ENCODE assay signal across 19 cellular contexts in the genomic region with DNA sequence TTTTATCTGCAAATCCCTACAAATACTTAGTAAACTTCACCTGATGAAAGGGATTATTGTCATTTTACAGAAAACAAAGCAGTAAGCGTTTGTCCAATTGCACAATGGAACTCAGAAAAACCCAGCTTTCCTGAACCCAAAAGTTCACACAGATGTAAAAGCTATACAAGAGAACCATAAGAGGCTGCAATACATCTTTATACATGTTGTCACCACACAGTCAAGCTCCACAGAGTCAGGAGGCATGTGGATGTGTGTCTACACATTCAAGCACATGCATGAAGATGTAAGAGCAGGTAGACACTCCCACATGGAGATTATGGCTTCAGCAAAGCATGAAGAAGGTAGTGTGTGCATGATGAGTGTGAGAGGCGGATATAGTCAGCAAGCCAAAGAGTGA.
A peak's percentile ranks its signal among the peaks of the same experiment; 100 is the strongest.
DNase-seq lines count a peak whose midpoint lies in the region; ATAC-seq, FAIRE-seq and TF ChIP-seq lines count a peak whose summit lies in the region.
"Had no signal": no experiment of that assay in that cellular context is flagged by ENCODE, and none has a peak within 500 bp of the region (broad histone marks: within the 10 kb centered on the region; RNA-seq: fewer than 3 reads in every experiment).

No MANE protein-coding gene starts in this region.

- H3K4me3 Mint-ChIP-seq in Caco-2 (ENCODE audit: unreplicated experiment) (peak overlapping the region; percentile 14), mesothelial cell of epicardium (no peak overlapping the region)
- no peak overlapping the region for H3K4me3 Mint-ChIP-seq in CD4-positive, alpha-beta T cell
- H3K4me3 Mint-ChIP-seq in activated CD4-positive, alpha-beta memory T cell treated with anti-CD3 and anti-CD28 coated beads for 36 hours = no peak overlapping the region
- H3K4me3 Mint-ChIP-seq: CD4-positive, alpha-beta memory T cell had no signal

- H3K9me3 Mint-ChIP-seq in Caco-2 (ENCODE audit: unreplicated experiment) = no peaks in the 10 kb centered on the region
- H3K9me3 Mint-ChIP-seq in mesothelial cell of epicardium = no peaks in the 10 kb centered on the region
- H3K9me3 Mint-ChIP-seq in CD4-positive, alpha-beta T cell = no peaks in the 10 kb centered on the region
- H3K9me3 Mint-ChIP-seq in activated CD4-positive, alpha-beta memory T cell treated with anti-CD3 and anti-CD28 coated beads for 36 hours = no peaks in the 10 kb centered on the region
- H3K9me3 Mint-ChIP-seq: CD4-positive, alpha-beta memory T cell had no signal

- H3K4me1 ChIP-seq in Caco-2 = peaks cover 23% of the 10 kb centered on the region

- H3K36me3 Mint-ChIP-seq in Caco-2 (ENCODE audit: insufficient read depth, unreplicated experiment) = no peaks in the 10 kb centered on the region
- no peaks in the 10 kb centered on the region for H3K36me3 Mint-ChIP-seq in mesothelial cell of epicardium
- H3K36me3 Mint-ChIP-seq in CD4-positive, alpha-beta T cell (ENCODE audit: low read depth) = no peaks in the 10 kb centered on the region
- no peaks in the 10 kb centered on the region for H3K36me3 Mint-ChIP-seq in activated CD4-positive, alpha-beta memory T cell treated with anti-CD3 and anti-CD28 coated beads for 36 hours
- H3K36me3 Mint-ChIP-seq: CD4-positive, alpha-beta memory T cell had no signal

- peak in 1 of 2 experiments; percentile 16 for DNase-seq in Caco-2
- no peak for DNase-seq in SK-N-MC (ENCODE audit: low read depth, low spot score)
- DNase-seq in mesothelial cell of epicardium (ENCODE audit: low spot score in 2 of 2, unreplicated experiment in 2 of 2) = no peak
- DNase-seq in GM19239 (ENCODE audit: insufficient read length, low spot score) = no peak
- DNase-seq in CD4-positive, alpha-beta T cell = no peak
- no peak for DNase-seq in amygdala (lab: John Stamatoyannopoulos, UW)
- no peak for DNase-seq in activated CD4-positive, alpha-beta memory T cell treated with anti-CD3 and anti-CD28 coated beads for 36 hours
- DNase-seq: CD4-positive, alpha-beta memory T cell; DMS153; GDM1; MM.1S; NCI-H1092 treated with DMSO at 0.1 percent for 48 hours; NCI-H1436 treated with DMSO at 0.1 percent for 48 hours; NCI-H1930; NCI-H2227 treated with DMSO at 0.1 percent for 48 hours; NCI-H82; Peyer's patch had no signal

- CTCF ChIA-PET in Caco-2 (lab: Charles Lee) = interaction anchor here (0.9 to 1.3 kb wide), 4 partner anchors 17 to 749 kb away, joined by 3 to 6 read pairs (median 5); a partner anchor contains a TSS
- CTCF ChIA-PET in CD4-positive, alpha-beta T cell (lab: Charles Lee) = no interaction called here
- CTCF ChIA-PET in activated CD4-positive, alpha-beta memory T cell treated with anti-CD3 and anti-CD28 coated beads for 36 hours (lab: Charles Lee) = no interaction called here

- H3K27me3 Mint-ChIP-seq in Caco-2 (ENCODE audit: insufficient read depth, unreplicated experiment) (no peaks in the 10 kb centered on the region), mesothelial cell of epicardium (ENCODE audit: low read depth) (no peaks in the 10 kb centered on the region)
- peaks cover 7% of the 10 kb centered on the region for H3K27me3 Mint-ChIP-seq in CD4-positive, alpha-beta T cell
- H3K27me3 Mint-ChIP-seq in activated CD4-positive, alpha-beta memory T cell treated with anti-CD3 and anti-CD28 coated beads for 36 hours = peaks cover 2% of the 10 kb centered on the region

- H3K27ac Mint-ChIP-seq in Caco-2 (ENCODE audit: unreplicated experiment) = peak overlapping the region; percentile 34
- H3K27ac Mint-ChIP-seq in mesothelial cell of epicardium = peak overlapping the region; percentile 47
- no peak overlapping the region for H3K27ac Mint-ChIP-seq in CD4-positive, alpha-beta T cell
- no peak overlapping the region for H3K27ac Mint-ChIP-seq in activated CD4-positive, alpha-beta memory T cell treated with anti-CD3 and anti-CD28 coated beads for 36 hours
- H3K27ac Mint-ChIP-seq: CD4-positive, alpha-beta memory T cell had no signal

- H3K27ac ChIP-seq in 22Rv1 (peak overlapping the region; percentile 30), SK-N-MC (0 out of 2 replicates have a peak overlapping the region, but pooled peaks have one; percentile 15)
- H3K27ac ChIP-seq in CD4-positive, alpha-beta T cell (ENCODE audit: low read depth, low read length) = no peak overlapping the region
- H3K27ac ChIP-seq: Peyer's patch had no signal

- TF ChIP-seq CTCF in 22Rv1 (IDR thresholded peaks at IDR 0.05) (no peak), Caco-2 (IDR thresholded peaks at IDR 0.05; ENCODE audit: insufficient read depth in 1 of 2, low read depth in 1 of 2, low read length in 1 of 2, severe bottlenecking in 1 of 2, unreplicated experiment in 1 of 2) (no peak), mesothelial cell of epicardium (IDR thresholded peaks at IDR 0.05; ENCODE audit: unreplicated experiment) (no peak)
- no peak for TF ChIP-seq CTCF in CD4-positive, alpha-beta T cell (IDR thresholded peaks at IDR 0.05)

- intact Hi-C loops in Caco-2 (cut with micrococcal nuclease; ENCODE audit: unreplicated experiment) = no loop called here
- intact Hi-C loops in CD4-positive, alpha-beta T cell (cut with DNase I, micrococcal nuclease) = no loop called here
- intact Hi-C loops in activated CD4-positive, alpha-beta memory T cell treated with anti-CD3 and anti-CD28 coated beads for 36 hours (cut with micrococcal nuclease) = no loop called here

- ATAC-seq in CD4-positive, alpha-beta T cell (ENCODE audit: poor library complexity) = no peak

- H3K4me1 Mint-ChIP-seq in Caco-2 (ENCODE audit: low read depth, unreplicated experiment) (peaks cover 21% of the 10 kb centered on the region), mesothelial cell of epicardium (peaks cover 25% of the 10 kb centered on the region)
- H3K4me1 Mint-ChIP-seq in CD4-positive, alpha-beta T cell (ENCODE audit: low read depth) = no peaks in the 10 kb centered on the region
- H3K4me1 Mint-ChIP-seq in activated CD4-positive, alpha-beta memory T cell treated with anti-CD3 and anti-CD28 coated beads for 36 hours (ENCODE audit: low read depth) = no peaks in the 10 kb centered on the region
- H3K4me1 Mint-ChIP-seq: CD4-positive, alpha-beta memory T cell had no signal

- POLR2A ChIA-PET in Caco-2 (lab: Charles Lee) = interaction anchor here (1.0 to 1.3 kb wide), 2 partner anchors 124 to 182 kb away, joined by 4 to 13 read pairs; a partner anchor contains a TSS
- POLR2A ChIA-PET in CD4-positive, alpha-beta T cell (lab: Charles Lee) = no interaction called here
- POLR2A ChIA-PET in activated CD4-positive, alpha-beta memory T cell treated with anti-CD3 and anti-CD28 coated beads for 36 hours (lab: Charles Lee) = no interaction called here

- H3K9ac ChIP-seq in SK-N-MC (ENCODE audit: insufficient read length) = no peak overlapping the region

- BruUV-seq in Caco-2 (replicated peaks; lab: Mats Ljungman, UMichigan) = no TSS peak

- H3K36me3 ChIP-seq in Caco-2 (ENCODE audit: control insufficient read depth, insufficient read depth, low read length) (no peaks in the 10 kb centered on the region), SK-N-MC (ENCODE audit: insufficient read depth, low read length) (no peaks in the 10 kb centered on the region)
- H3K36me3 ChIP-seq: Peyer's patch had no signal

- H3K9me3 ChIP-seq in Caco-2 (no peaks in the 10 kb centered on the region), SK-N-MC (ENCODE audit: low read depth, low read length) (no peaks in the 10 kb centered on the region)
- H3K9me3 ChIP-seq in CD4-positive, alpha-beta T cell (ENCODE audit: control insufficient read depth, low read length) = no peaks in the 10 kb centered on the region
- H3K9me3 ChIP-seq: Peyer's patch had no signal

- no peaks in the 10 kb centered on the region for H3K27me3 ChIP-seq in Caco-2 (replicated peaks; ENCODE audit: control insufficient read depth, insufficient read depth, low read length)
- no peaks in the 10 kb centered on the region for H3K27me3 ChIP-seq in CD4-positive, alpha-beta T cell (ENCODE audit: control insufficient read depth, insufficient read depth, low read length)
- H3K27me3 ChIP-seq: Peyer's patch had no signal

- no peak for FAIRE-seq in GM19239 (lab: Jason Lieb, UNC)
- FAIRE-seq: GM18507 had no signal

- H3K4me3 ChIP-seq in Caco-2 (ENCODE audit: low read depth, low read length) (no peak overlapping the region), SK-N-MC (no peak overlapping the region)
- H3K4me3 ChIP-seq: Peyer's patch had no signal

Comparison
In these comparisons a context has a peak if more than half of its experiments do, and no peak if none do; other contexts are left out.
1. H3K27ac Mint-ChIP-seq: peak in Caco-2 (single experiment) and mesothelial cell of epicardium (single experiment); none in CD4-positive, alpha-beta T cell (single experiment) and activated CD4-positive, alpha-beta memory T cell treated with anti-CD3 and anti-CD28 coated beads for 36 hours (single experiment).